Comparison of ENCODE assay signal across 8 cellular contexts in genomic region chr12:12010277-12011031, GRCh38.
A peak's percentile ranks its signal among the peaks of the same experiment; 100 is the strongest.
DNase-seq lines count a peak whose midpoint lies in the region; ATAC-seq, FAIRE-seq and TF ChIP-seq lines count a peak whose summit lies in the region.

No MANE protein-coding gene starts in this region.

- no peaks in the 10 kb centered on the region for H3K27me3 ChIP-seq in OCI-LY3 (ENCODE audit: low read depth, low read length)

- ATAC-seq in HG02759 (IDR thresholded peaks at IDR 0.05; ENCODE audit: unreplicated experiment) = peak; percentile 52

- H3K9me3 ChIP-seq in OCI-LY3 (ENCODE audit: insufficient read depth, low read length) = no peaks in the 10 kb centered on the region

- peak overlapping the region; percentile 96 for H3K4me2 ChIP-seq in OCI-LY3 (ENCODE audit: low read length)

- H3K4me3 Mint-ChIP-seq in activated naive CD4-positive, alpha-beta T cell treated with anti-CD3 and anti-CD28 coated beads, Interleukin-2, amount 10 ng/mL, durations not matched to agents 7 days and 5 days = peak overlapping the region; percentile 68

- 0 out of 2 replicates have a peak overlapping the region, but pooled peaks have one; percentile 28 for H2AFZ ChIP-seq in OCI-LY3 (ENCODE audit: low read depth, low read length)

- peaks cover 89% of the 10 kb centered on the region for H3K4me1 Mint-ChIP-seq in activated naive CD4-positive, alpha-beta T cell treated with anti-CD3 and anti-CD28 coated beads, Interleukin-2, amount 10 ng/mL, durations not matched to agents 7 days and 5 days

- peaks cover 60% of the 10 kb centered on the region for H3K4me1 ChIP-seq in OCI-LY3 (ENCODE audit: low read length)

- H3K27ac ChIP-seq in OCI-LY3 (ENCODE audit: low read length) (peak overlapping the region; percentile 90), skin epidermis (peak overlapping the region in 19 of 21 experiments; percentile 43 to 87 (median 76))

- CTCF ChIA-PET in activated naive CD4-positive, alpha-beta T cell treated with anti-CD3 and anti-CD28 coated beads, Interleukin-2, amount 10 ng/mL, durations not matched to agents 7 days and 5 days (lab: Charles Lee) = interaction anchor here (1.0 to 4.0 kb wide), 11 partner anchors 8 to 464 kb away, joined by 3 to 61 read pairs (median 5); no protein-coding TSS in a partner anchor

- H3K79me2 ChIP-seq in OCI-LY3 (ENCODE audit: low read length) = no peaks in the 10 kb centered on the region

- H3K27ac Mint-ChIP-seq in activated naive CD4-positive, alpha-beta T cell treated with anti-CD3 and anti-CD28 coated beads, Interleukin-2, amount 10 ng/mL, durations not matched to agents 7 days and 5 days = peak overlapping the region; percentile 98

- peak overlapping the region; percentile 68 for H3K9ac ChIP-seq in OCI-LY3 (ENCODE audit: low read length)

- H3K9me3 Mint-ChIP-seq in activated naive CD4-positive, alpha-beta T cell treated with anti-CD3 and anti-CD28 coated beads, Interleukin-2, amount 10 ng/mL, durations not matched to agents 7 days and 5 days = peaks cover 2% of the 10 kb centered on the region

- no peak for TF ChIP-seq CTCF in OCI-LY3 (IDR thresholded peaks at IDR 0.05; ENCODE audit: low read depth, low read length)

- TF ChIP-seq POLR2A in GM12892 (IDR thresholded peaks at IDR 0.05; ENCODE audit: low read depth, low read length) = peak; percentile 65

- H3K4me3 ChIP-seq in OCI-LY3 (ENCODE audit: low read length) (peak overlapping the region; percentile 73), skin epidermis (peak overlapping the region in 1 of 7 experiments; percentile 3)

- no peaks in the 10 kb centered on the region for H4K20me1 ChIP-seq in OCI-LY3 (ENCODE audit: insufficient read depth, low read length)

- FAIRE-seq in GM12892 (lab: Jason Lieb, UNC) = peak; percentile 97

- H3K27me3 Mint-ChIP-seq in activated naive CD4-positive, alpha-beta T cell treated with anti-CD3 and anti-CD28 coated beads, Interleukin-2, amount 10 ng/mL, durations not matched to agents 7 days and 5 days = peaks cover 6% of the 10 kb centered on the region

- DNase-seq in GM12892 (ENCODE audit: insufficient read length) (no peak), hepatic stellate cell (ENCODE audit: low spot score) (peak; percentile 38), HPDE6-E6E7 (ENCODE audit: extremely low spot score) (no peak), NCI-H69 (lab: John Stamatoyannopoulos, UW) (no peak)
- DNase-seq in activated naive CD4-positive, alpha-beta T cell treated with anti-CD3 and anti-CD28 coated beads, Interleukin-2, amount 10 ng/mL, durations not matched to agents 7 days and 5 days = peak; percentile 77

- no peaks in the 10 kb centered on the region for H3K36me3 ChIP-seq in OCI-LY3 (replicated peaks; ENCODE audit: low read depth, low read length)

- H3K36me3 Mint-ChIP-seq in activated naive CD4-positive, alpha-beta T cell treated with anti-CD3 and anti-CD28 coated beads, Interleukin-2, amount 10 ng/mL, durations not matched to agents 7 days and 5 days = peaks cover 25% of the 10 kb centered on the region

Comparison
In these comparisons a context has a peak if more than half of its experiments do, and no peak if none do; other contexts are left out.
1. DNase-seq: peak in activated naive CD4-positive, alpha-beta T cell treated with anti-CD3 and anti-CD28 coated beads, Interleukin-2, amount 10 ng/mL, durations not matched to agents 7 days and 5 days (single experiment) and hepatic stellate cell (single experiment); none in GM12892 (single experiment), HPDE6-E6E7 (single experiment) and NCI-H69 (single experiment).